ENCODE assay signal across 24 cellular contexts in genomic region chr14:24378327-24378726, GRCh38. TPM values are rescaled to one million over a fixed set of nuclear protein-coding genes. Genes with fewer than 3 reads are reported as not detected.
DNase-seq lines count a peak whose midpoint lies in the region; ATAC-seq and TF ChIP-seq lines count a peak whose summit lies in the region.
"Had no signal": no experiment of that assay in that cellular context is flagged by ENCODE, and none has a peak within 500 bp of the region (broad histone marks: within the 10 kb centered on the region; RNA-seq: fewer than 3 reads in every experiment).

No MANE protein-coding gene starts in this region.

- TF ChIP-seq POLR2A in thyroid gland (IDR thresholded peaks at IDR 0.05): no peak

- in situ Hi-C loops in GM13976 (cut with MboI; ENCODE audit: low sequenced_read_pairs, unreplicated experiment): no loop called here

- H3K27me3 ChIP-seq in cardiac muscle cell (no peaks in the 10 kb centered on the region), thyroid gland (no peaks in the 10 kb centered on the region)
- H3K27me3 ChIP-seq: BLaER1, Peyer's patch, SJCRH30 had no signal

- H3K36me3 ChIP-seq in cardiac muscle cell: peaks cover 8% of the 10 kb centered on the region
- no peaks in the 10 kb centered on the region for H3K36me3 ChIP-seq in thyroid gland
- H3K36me3 ChIP-seq: Peyer's patch had no signal

- H3K9me3 Mint-ChIP-seq in mesothelial cell of epicardium: no peaks in the 10 kb centered on the region
- H3K9me3 Mint-ChIP-seq: CD4-positive, alpha-beta T cell; H9; HFFc6 had no signal

- 72 to 90% methylated on average over 3 of the region's 3 CpGs for WGBS in thyroid gland, 2 donors

- H3K4me3 Mint-ChIP-seq in mesothelial cell of epicardium: no peak overlapping the region
- H3K4me3 Mint-ChIP-seq: CD4-positive, alpha-beta T cell; H9; HFFc6 had no signal

- H3K27ac ChIP-seq in cardiac muscle cell: peak overlapping the region; percentile 34
- peak overlapping the region; percentile 26 to 48 (median 35) for H3K27ac ChIP-seq in thyroid gland
- H3K27ac ChIP-seq: 22Rv1, BLaER1, Peyer's patch, SJCRH30 had no signal

- H3K27ac Mint-ChIP-seq in mesothelial cell of epicardium: peak overlapping the region; percentile 39
- H3K27ac Mint-ChIP-seq: CD4-positive, alpha-beta T cell; H9; HFFc6 had no signal

- no peaks in the 10 kb centered on the region for H3K27me3 Mint-ChIP-seq in mesothelial cell of epicardium (ENCODE audit: low read depth)
- H3K27me3 Mint-ChIP-seq: CD4-positive, alpha-beta T cell had no signal

- no peak for ATAC-seq in Right ventricle myocardium inferior
- ATAC-seq: GM12878 had no signal

- intact Hi-C loops in Right ventricle myocardium inferior (cut with DNase I) (no loop called here), thyroid gland (cut with DNase I) (no loop called here)

- H3K4me1 ChIP-seq in cardiac muscle cell (ENCODE audit: low read depth) (no peaks in the 10 kb centered on the region), thyroid gland (peaks cover 8 to 38% of the 10 kb centered on the region in 2 donors)
- H3K4me1 ChIP-seq: Peyer's patch, SJCRH30 had no signal

- H3K9me3 ChIP-seq in cardiac muscle cell (ENCODE audit: low read depth) (no peaks in the 10 kb centered on the region), thyroid gland (no peaks in the 10 kb centered on the region)
- H3K9me3 ChIP-seq: BLaER1, Peyer's patch, SJCRH30 had no signal

- DNase-seq in cardiac muscle cell (ENCODE audit: low read depth in 1 of 2, low spot score in 1 of 2) (no peak), Right ventricle myocardium inferior (ENCODE audit: missing footprints) (no peak), mesothelial cell of epicardium (ENCODE audit: low spot score in 2 of 2, unreplicated experiment in 2 of 2) (no peak), thyroid gland (no peak), NCI-H774 (lab: John Stamatoyannopoulos, UW) (no peak), GM13976 (ENCODE audit: low spot score) (no peak)
- DNase-seq: ACHN; CD4-positive, alpha-beta T cell; COR-L47; DND-41; HFFc6; MM.1S; NCI-H1092 treated with DMSO at 0.1 percent for 48 hours; NCI-H146; NCI-H2171; NCI-H345; NCI-H524; Peyer's patch; SJCRH30 had no signal

- H3K36me3 Mint-ChIP-seq in mesothelial cell of epicardium: peaks cover 23% of the 10 kb centered on the region

- TF ChIP-seq CTCF in cardiac muscle cell (IDR thresholded peaks at IDR 0.05; ENCODE audit: low read depth, low read length): no peak
- TF ChIP-seq CTCF in mesothelial cell of epicardium (IDR thresholded peaks at IDR 0.05; ENCODE audit: unreplicated experiment): no peak
- TF ChIP-seq CTCF in thyroid gland (IDR thresholded peaks at IDR 0.05): no peak
- no peak for TF ChIP-seq CTCF in GM13976 (IDR thresholded peaks at IDR 0.05; ENCODE audit: borderline replicate concordance, control extremely low read depth, extremely low read depth, insufficient read depth, missing control alignments)

- peaks cover 46% of the 10 kb centered on the region for H3K4me1 Mint-ChIP-seq in mesothelial cell of epicardium

- H3K4me3 ChIP-seq in cardiac muscle cell: no peak overlapping the region
- H3K4me3 ChIP-seq in thyroid gland (replicated peaks in 1 of 3): no peak overlapping the region
- H3K4me3 ChIP-seq: BLaER1, GM12878, Peyer's patch, SJCRH30 had no signal

RNA-seq across cellular contexts. Expression of gene NFATC4, which starts 10.3 kb away (rescaled TPM):
- total RNA-seq in cardiac muscle cell (56.8 and 117 TPM in 2 replicates), Right ventricle myocardium inferior (28.4 TPM), mesothelial cell of epicardium (291 to 298 TPM (median 292 TPM) in 3 replicates), thyroid gland (10 to 100 TPM; 19.4 to 41.3 (median 38.6) TPM)
- 83.2 and 120 TPM in 2 replicates for polyA plus RNA-seq in cardiac muscle cell
- total RNA-seq: CD4-positive, alpha-beta T cell had no signal

RNA-seq across cellular contexts. Expression of gene NYNRIN, which starts 20.5 kb away (rescaled TPM):
- total RNA-seq in cardiac muscle cell (37.2 and 56.2 TPM in 2 replicates), Right ventricle myocardium inferior (9.5 TPM), mesothelial cell of epicardium (171 to 173 TPM (median 173 TPM) in 3 replicates), thyroid gland (10 to 100 TPM; 11.7 to 19.9 (median 12.3) TPM)
- 21.3 and 30.7 TPM in 2 replicates for polyA plus RNA-seq in cardiac muscle cell

RNA-seq across cellular contexts. Expression of gene RIPK3, which starts 38.5 kb away (rescaled TPM):
- total RNA-seq in cardiac muscle cell (0.24 TPM in 1 of 2 replicates, not detected in the other), Right ventricle myocardium inferior (4.2 TPM), mesothelial cell of epicardium (1.9 to 2.2 TPM (median 2.0 TPM) in 3 replicates), thyroid gland (10 to 100 TPM; 12.4 to 21.3 (median 18.4) TPM)
- 0.81 TPM in 1 of 2 replicates, not detected in the other for polyA plus RNA-seq in cardiac muscle cell
- total RNA-seq: HFFc6, LHCN-M2, SJCRH30 had no signal

RNA-seq across cellular contexts. Expression of gene ADCY4, which starts 43.5 kb away (rescaled TPM):
- total RNA-seq in cardiac muscle cell (0.35 and 1.5 TPM in 2 replicates), Right ventricle myocardium inferior (27.3 TPM), mesothelial cell of epicardium (2.8 to 3.4 TPM (median 3.4 TPM) in 3 replicates), thyroid gland (10 to 100 TPM; 35.2 to 65.4 (median 48.8) TPM)
- polyA plus RNA-seq in cardiac muscle cell: 1.2 TPM in 1 of 2 replicates, not detected in the other
- total RNA-seq: SJCRH30 had no signal

RNA-seq across cellular contexts. Expression of gene CBLN3, which starts 51.1 kb away (rescaled TPM):
- total RNA-seq in cardiac muscle cell (2.3 and 3.3 TPM in 2 replicates), Right ventricle myocardium inferior (1.1 TPM), mesothelial cell of epicardium (3.9 to 5.5 TPM (median 4.8 TPM) in 3 replicates), thyroid gland (1 to 10 TPM; 1.7 to 3.4 (median 2.3) TPM)
- polyA plus RNA-seq in cardiac muscle cell: 3.1 and 5.3 TPM in 2 replicates
